Comparison of ENCODE assay signal across 1 cellular context in the genomic region with DNA sequence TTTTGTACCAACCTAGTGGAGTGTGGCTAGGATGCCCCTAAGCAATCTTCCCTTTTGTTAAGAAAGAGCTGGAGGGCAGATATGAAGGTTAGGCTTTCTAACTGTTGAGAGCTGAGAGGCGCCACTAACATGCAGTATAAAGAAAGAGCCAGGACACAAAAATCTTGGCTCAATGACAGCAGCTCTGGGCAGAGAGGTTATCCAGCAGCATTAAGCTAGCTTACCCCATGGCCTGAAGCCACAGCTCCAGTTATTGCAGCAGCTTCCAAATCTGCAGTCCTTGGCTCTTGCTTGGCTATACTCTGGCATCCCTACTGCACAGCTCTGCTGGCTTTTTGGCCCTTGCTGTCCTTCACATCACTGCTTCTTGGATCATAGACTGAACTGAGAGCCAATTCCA.
TF ChIP-seq lines count a peak whose summit lies in the region.

No MANE protein-coding gene starts in this region.

TF ChIP-seq in H1, 55 proteins besides CTCF, POLR2A, EP300 and RAD21:
- TF ChIP-seq TCF12 (IDR thresholded peaks at IDR 0.05; ENCODE audit: low read depth, low read length) = no peak
- TF ChIP-seq, protein P1, sequence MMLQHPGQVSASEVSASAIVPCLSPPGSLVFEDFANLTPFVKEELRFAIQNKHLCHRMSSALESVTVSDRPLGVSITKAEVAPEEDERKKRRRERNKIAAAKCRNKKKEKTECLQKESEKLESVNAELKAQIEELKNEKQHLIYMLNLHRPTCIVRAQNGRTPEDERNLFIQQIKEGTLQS (IDR thresholded peaks at IDR 0.05; ENCODE audit: insufficient read depth, low read depth, low read length) = no peak
- TF ChIP-seq RNF2 (IDR thresholded peaks at IDR 0.05; ENCODE audit: borderline replicate concordance, low read depth, low read length, missing control alignments, poor library complexity, severe bottlenecking) = no peak
- TF ChIP-seq, protein P2, sequence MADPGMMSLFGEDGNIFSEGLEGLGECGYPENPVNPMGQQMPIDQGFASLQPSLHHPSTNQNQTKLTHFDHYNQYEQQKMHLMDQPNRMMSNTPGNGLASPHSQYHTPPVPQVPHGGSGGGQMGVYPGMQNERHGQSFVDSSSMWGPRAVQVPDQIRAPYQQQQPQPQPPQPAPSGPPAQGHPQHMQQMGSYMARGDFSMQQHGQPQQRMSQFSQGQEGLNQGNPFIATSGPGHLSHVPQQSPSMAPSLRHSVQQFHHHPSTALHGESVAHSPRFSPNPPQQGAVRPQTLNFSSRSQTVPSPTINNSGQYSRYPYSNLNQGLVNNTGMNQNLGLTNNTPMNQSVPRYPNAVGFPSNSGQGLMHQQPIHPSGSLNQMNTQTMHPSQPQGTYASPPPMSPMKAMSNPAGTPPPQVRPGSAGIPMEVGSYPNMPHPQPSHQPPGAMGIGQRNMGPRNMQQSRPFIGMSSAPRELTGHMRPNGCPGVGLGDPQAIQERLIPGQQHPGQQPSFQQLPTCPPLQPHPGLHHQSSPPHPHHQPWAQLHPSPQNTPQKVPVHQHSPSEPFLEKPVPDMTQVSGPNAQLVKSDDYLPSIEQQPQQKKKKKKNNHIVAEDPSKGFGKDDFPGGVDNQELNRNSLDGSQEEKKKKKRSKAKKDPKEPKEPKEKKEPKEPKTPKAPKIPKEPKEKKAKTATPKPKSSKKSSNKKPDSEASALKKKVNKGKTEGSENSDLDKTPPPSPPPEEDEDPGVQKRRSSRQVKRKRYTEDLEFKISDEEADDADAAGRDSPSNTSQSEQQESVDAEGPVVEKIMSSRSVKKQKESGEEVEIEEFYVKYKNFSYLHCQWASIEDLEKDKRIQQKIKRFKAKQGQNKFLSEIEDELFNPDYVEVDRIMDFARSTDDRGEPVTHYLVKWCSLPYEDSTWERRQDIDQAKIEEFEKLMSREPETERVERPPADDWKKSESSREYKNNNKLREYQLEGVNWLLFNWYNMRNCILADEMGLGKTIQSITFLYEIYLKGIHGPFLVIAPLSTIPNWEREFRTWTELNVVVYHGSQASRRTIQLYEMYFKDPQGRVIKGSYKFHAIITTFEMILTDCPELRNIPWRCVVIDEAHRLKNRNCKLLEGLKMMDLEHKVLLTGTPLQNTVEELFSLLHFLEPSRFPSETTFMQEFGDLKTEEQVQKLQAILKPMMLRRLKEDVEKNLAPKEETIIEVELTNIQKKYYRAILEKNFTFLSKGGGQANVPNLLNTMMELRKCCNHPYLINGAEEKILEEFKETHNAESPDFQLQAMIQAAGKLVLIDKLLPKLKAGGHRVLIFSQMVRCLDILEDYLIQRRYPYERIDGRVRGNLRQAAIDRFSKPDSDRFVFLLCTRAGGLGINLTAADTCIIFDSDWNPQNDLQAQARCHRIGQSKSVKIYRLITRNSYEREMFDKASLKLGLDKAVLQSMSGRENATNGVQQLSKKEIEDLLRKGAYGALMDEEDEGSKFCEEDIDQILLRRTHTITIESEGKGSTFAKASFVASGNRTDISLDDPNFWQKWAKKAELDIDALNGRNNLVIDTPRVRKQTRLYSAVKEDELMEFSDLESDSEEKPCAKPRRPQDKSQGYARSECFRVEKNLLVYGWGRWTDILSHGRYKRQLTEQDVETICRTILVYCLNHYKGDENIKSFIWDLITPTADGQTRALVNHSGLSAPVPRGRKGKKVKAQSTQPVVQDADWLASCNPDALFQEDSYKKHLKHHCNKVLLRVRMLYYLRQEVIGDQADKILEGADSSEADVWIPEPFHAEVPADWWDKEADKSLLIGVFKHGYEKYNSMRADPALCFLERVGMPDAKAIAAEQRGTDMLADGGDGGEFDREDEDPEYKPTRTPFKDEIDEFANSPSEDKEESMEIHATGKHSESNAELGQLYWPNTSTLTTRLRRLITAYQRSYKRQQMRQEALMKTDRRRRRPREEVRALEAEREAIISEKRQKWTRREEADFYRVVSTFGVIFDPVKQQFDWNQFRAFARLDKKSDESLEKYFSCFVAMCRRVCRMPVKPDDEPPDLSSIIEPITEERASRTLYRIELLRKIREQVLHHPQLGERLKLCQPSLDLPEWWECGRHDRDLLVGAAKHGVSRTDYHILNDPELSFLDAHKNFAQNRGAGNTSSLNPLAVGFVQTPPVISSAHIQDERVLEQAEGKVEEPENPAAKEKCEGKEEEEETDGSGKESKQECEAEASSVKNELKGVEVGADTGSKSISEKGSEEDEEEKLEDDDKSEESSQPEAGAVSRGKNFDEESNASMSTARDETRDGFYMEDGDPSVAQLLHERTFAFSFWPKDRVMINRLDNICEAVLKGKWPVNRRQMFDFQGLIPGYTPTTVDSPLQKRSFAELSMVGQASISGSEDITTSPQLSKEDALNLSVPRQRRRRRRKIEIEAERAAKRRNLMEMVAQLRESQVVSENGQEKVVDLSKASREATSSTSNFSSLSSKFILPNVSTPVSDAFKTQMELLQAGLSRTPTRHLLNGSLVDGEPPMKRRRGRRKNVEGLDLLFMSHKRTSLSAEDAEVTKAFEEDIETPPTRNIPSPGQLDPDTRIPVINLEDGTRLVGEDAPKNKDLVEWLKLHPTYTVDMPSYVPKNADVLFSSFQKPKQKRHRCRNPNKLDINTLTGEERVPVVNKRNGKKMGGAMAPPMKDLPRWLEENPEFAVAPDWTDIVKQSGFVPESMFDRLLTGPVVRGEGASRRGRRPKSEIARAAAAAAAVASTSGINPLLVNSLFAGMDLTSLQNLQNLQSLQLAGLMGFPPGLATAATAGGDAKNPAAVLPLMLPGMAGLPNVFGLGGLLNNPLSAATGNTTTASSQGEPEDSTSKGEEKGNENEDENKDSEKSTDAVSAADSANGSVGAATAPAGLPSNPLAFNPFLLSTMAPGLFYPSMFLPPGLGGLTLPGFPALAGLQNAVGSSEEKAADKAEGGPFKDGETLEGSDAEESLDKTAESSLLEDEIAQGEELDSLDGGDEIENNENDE (IDR thresholded peaks at IDR 0.05; ENCODE audit: insufficient replicate concordance, low read length) = no peak
- TF ChIP-seq, protein P3, sequence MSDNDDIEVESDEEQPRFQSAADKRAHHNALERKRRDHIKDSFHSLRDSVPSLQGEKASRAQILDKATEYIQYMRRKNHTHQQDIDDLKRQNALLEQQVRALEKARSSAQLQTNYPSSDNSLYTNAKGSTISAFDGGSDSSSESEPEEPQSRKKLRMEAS (IDR thresholded peaks at IDR 0.05) = no peak
- no peak for TF ChIP-seq SIX5 (IDR thresholded peaks at IDR 0.05; ENCODE audit: low read depth, low read length)
- no peak for TF ChIP-seq GTF2F1 (IDR thresholded peaks at IDR 0.05; ENCODE audit: borderline replicate concordance, low read depth, low read length)
- TF ChIP-seq, protein P4, sequence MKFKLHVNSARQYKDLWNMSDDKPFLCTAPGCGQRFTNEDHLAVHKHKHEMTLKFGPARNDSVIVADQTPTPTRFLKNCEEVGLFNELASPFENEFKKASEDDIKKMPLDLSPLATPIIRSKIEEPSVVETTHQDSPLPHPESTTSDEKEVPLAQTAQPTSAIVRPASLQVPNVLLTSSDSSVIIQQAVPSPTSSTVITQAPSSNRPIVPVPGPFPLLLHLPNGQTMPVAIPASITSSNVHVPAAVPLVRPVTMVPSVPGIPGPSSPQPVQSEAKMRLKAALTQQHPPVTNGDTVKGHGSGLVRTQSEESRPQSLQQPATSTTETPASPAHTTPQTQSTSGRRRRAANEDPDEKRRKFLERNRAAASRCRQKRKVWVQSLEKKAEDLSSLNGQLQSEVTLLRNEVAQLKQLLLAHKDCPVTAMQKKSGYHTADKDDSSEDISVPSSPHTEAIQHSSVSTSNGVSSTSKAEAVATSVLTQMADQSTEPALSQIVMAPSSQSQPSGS (IDR thresholded peaks at IDR 0.05; ENCODE audit: low read length) = no peak
- TF ChIP-seq ZNF274 (IDR thresholded peaks at IDR 0.05; ENCODE audit: borderline replicate concordance, extremely low read depth, low read length) = no peak
- TF ChIP-seq BCL11A (IDR thresholded peaks at IDR 0.05; ENCODE audit: low read depth in 2 of 2, low read length in 2 of 2) = no peak
- TF ChIP-seq GABPA (IDR thresholded peaks at IDR 0.05; ENCODE audit: borderline replicate concordance, insufficient read depth, low read length) = no peak
- no peak for TF ChIP-seq TBP (IDR thresholded peaks at IDR 0.05; ENCODE audit: low read depth, low read length)
- no peak for TF ChIP-seq RFX5 (IDR thresholded peaks at IDR 0.05; ENCODE audit: borderline replicate concordance, low read depth, low read length)
- TF ChIP-seq CBX8 (IDR thresholded peaks at IDR 0.05; ENCODE audit: borderline replicate concordance, low read depth, low read length) = no peak
- no peak for TF ChIP-seq SRF (IDR thresholded peaks at IDR 0.05; ENCODE audit: low read depth, low read length)
- no peak for TF ChIP-seq JUND (IDR thresholded peaks at IDR 0.05; ENCODE audit: low read length)
- no peak for TF ChIP-seq JUN (IDR thresholded peaks at IDR 0.05; ENCODE audit: low read depth, low read length)
- TF ChIP-seq BACH1 (IDR thresholded peaks at IDR 0.05; ENCODE audit: low read length) = no peak
- no peak for TF ChIP-seq CHD2 (IDR thresholded peaks at IDR 0.05; ENCODE audit: low read length)
TF ChIP-seq in H1: peak in this region for 0.
